Comparison of ENCODE assay signal across 24 cellular contexts in the genomic region with DNA sequence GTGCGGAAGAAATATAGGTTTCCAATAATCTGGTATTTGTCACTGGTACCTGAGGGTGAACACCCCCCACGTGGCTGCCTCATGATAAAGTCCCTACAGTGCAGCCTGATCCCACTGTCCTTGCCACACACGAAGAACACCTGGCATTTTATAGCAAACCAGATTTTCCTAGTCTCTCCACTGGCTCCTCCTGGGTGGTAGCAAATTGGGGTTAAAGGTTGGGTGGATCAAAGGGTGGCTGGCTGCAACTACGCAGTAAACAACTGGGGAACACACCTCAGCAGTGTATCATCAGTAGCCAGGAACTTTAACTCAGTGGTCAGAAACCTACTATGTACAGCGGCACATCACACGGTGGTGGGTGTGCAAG. TPM values are rescaled to one million over a fixed set of nuclear protein-coding genes. Genes with fewer than 3 reads are reported as not detected.
DNase-seq lines count a peak whose midpoint lies in the region; ATAC-seq and TF ChIP-seq lines count a peak whose summit lies in the region.
"Had no signal": no experiment of that assay in that cellular context is flagged by ENCODE, and none has a peak within 500 bp of the region (broad histone marks: within the 10 kb centered on the region; RNA-seq: fewer than 3 reads in every experiment).

No MANE protein-coding gene starts in this region.

- peaks cover 6% of the 10 kb centered on the region; the same call in 1 of the 2 replicates for H3K36me3 Mint-ChIP-seq in HFFc6 (ENCODE audit: low read depth)

- H3K9ac ChIP-seq in colonic mucosa (ENCODE audit: low read depth in 2 of 2, low read length in 2 of 2) = peak overlapping the region in 1 of 2 donors; percentile 59
- H3K9ac ChIP-seq: BLaER1 had no signal

- CTCF ChIA-PET in A673 (lab: Charles Lee) = no interaction called here

- TF ChIP-seq CTCF in A673 (conservative IDR thresholded peaks at IDR 0.05; ENCODE audit: low read depth, low read length) = no peak
- TF ChIP-seq CTCF in HFFc6 (IDR thresholded peaks at IDR 0.05) = no peak
- no peak for TF ChIP-seq CTCF in colonic mucosa (IDR thresholded peaks at IDR 0.05)
- no peak for TF ChIP-seq CTCF in mucosa of descending colon (IDR thresholded peaks at IDR 0.05)

- H3K4me3 Mint-ChIP-seq in HFFc6 = no peak overlapping the region
- H3K4me3 Mint-ChIP-seq: activated CD4-positive, alpha-beta memory T cell treated with anti-CD3 and anti-CD28 coated beads for 36 hours; activated T-helper 17 cell treated with anti-CD3 and anti-CD28 coated beads, Interleukin-2, amount 50 U/mL, for 72 hours; type B pancreatic cell had no signal

- no peak overlapping the region for H3K4me3 ChIP-seq in A673 (ENCODE audit: low read depth, low read length, poor library complexity, severe bottlenecking)
- no peak overlapping the region for H3K4me3 ChIP-seq in colonic mucosa
- no peak overlapping the region for H3K4me3 ChIP-seq in mucosa of descending colon
- H3K4me3 ChIP-seq: BLaER1, gastroesophageal sphincter, ovary had no signal

- no peak for DNase-seq in A673 (ENCODE audit: low spot score)
- no peak for DNase-seq in HFFc6
- DNase-seq in colonic mucosa = peak; percentile 72
- peak in 2 of 3 donors; percentile 58 to 65 for DNase-seq in mucosa of descending colon
- DNase-seq in erythroblast (lab: John Stamatoyannopoulos, UW) = no peak
- DNase-seq in medulla oblongata (ENCODE audit: extremely low spot score) = no peak
- DNase-seq: activated CD4-positive, alpha-beta memory T cell treated with anti-CD3 and anti-CD28 coated beads for 36 hours; anterior cingulate cortex; cortex of kidney; DMS53; GDM1; Kasumi-1; NCI-H146; ovary; retina; stimulated activated CD4-positive, alpha-beta T cell treated with anti-CD3 and anti-CD28 coated beads, Interleukin-2, amount 100 ng/mL, for 24 hours had no signal

- peaks cover 17% of the 10 kb centered on the region for H3K4me1 ChIP-seq in A673 (ENCODE audit: insufficient read depth, low read length, poor library complexity, severe bottlenecking)
- H3K4me1 ChIP-seq in colonic mucosa = peaks cover 7% of the 10 kb centered on the region
- peaks cover 5% of the 10 kb centered on the region for H3K4me1 ChIP-seq in mucosa of descending colon (ENCODE audit: low read depth)

- BruUV-seq in A673 (replicated peaks; lab: Mats Ljungman, UMichigan) = no TSS peak

- no peak for TF ChIP-seq POLR2A in erythroblast (IDR thresholded peaks at IDR 0.05; ENCODE audit: low read length)

- H3K9me3 ChIP-seq in A673 (ENCODE audit: low read depth, low read length, poor library complexity, severe bottlenecking) = no peaks in the 10 kb centered on the region
- H3K9me3 ChIP-seq in colonic mucosa = no peaks in the 10 kb centered on the region
- no peaks in the 10 kb centered on the region for H3K9me3 ChIP-seq in mucosa of descending colon
- H3K9me3 ChIP-seq: BLaER1, gastroesophageal sphincter, ovary had no signal

- H3K27me3 ChIP-seq in A673 (replicated peaks; ENCODE audit: insufficient read depth, low read depth, low read length, poor library complexity) (no peaks in the 10 kb centered on the region), colonic mucosa (no peaks in the 10 kb centered on the region)
- H3K27me3 ChIP-seq: BLaER1, gastroesophageal sphincter, ovary had no signal

- no peaks in the 10 kb centered on the region for H3K27me3 Mint-ChIP-seq in HFFc6 (ENCODE audit: insufficient read depth)
- H3K27me3 Mint-ChIP-seq: activated CD4-positive, alpha-beta memory T cell treated with anti-CD3 and anti-CD28 coated beads for 36 hours; activated T-helper 17 cell treated with anti-CD3 and anti-CD28 coated beads, Interleukin-2, amount 50 U/mL, for 72 hours; type B pancreatic cell had no signal

- peaks cover 34% of the 10 kb centered on the region for H3K4me1 Mint-ChIP-seq in HFFc6 (ENCODE audit: low read depth)
- H3K4me1 Mint-ChIP-seq: activated T-helper 17 cell treated with anti-CD3 and anti-CD28 coated beads, Interleukin-2, amount 50 U/mL, for 72 hours had no signal

- H3K27ac ChIP-seq in A673 (ENCODE audit: low read depth, low read length, poor library complexity, severe bottlenecking) = peak overlapping the region; percentile 57
- peak overlapping the region; percentile 7 for H3K27ac ChIP-seq in colonic mucosa
- H3K27ac ChIP-seq: BLaER1, ovary had no signal

- peak; percentile 94 for ATAC-seq in mucosa of descending colon
- no peak for ATAC-seq in HG03139 (IDR thresholded peaks at IDR 0.05; ENCODE audit: unreplicated experiment)
- ATAC-seq in HG02970 (IDR thresholded peaks at IDR 0.05; ENCODE audit: low FRiP score, unreplicated experiment) = no peak
- ATAC-seq: activated naive CD4-positive, alpha-beta T cell treated with anti-CD3 and anti-CD28 coated beads, Interleukin-2, amount 50 U/mL, for 72 hours; activated T-helper 17 cell treated with anti-CD3 and anti-CD28 coated beads, Interleukin-2, amount 50 U/mL, for 72 hours; gastroesophageal sphincter; HCT116 had no signal

- H3K27ac Mint-ChIP-seq in HFFc6 = peak overlapping the region; percentile 79
- H3K27ac Mint-ChIP-seq: activated CD4-positive, alpha-beta memory T cell treated with anti-CD3 and anti-CD28 coated beads for 36 hours; activated T-helper 17 cell treated with anti-CD3 and anti-CD28 coated beads, Interleukin-2, amount 50 U/mL, for 72 hours had no signal

- H3K36me3 ChIP-seq in A673 (ENCODE audit: insufficient read depth, low read length, poor library complexity, severe bottlenecking) (peaks cover 52% of the 10 kb centered on the region), colonic mucosa (no peaks in the 10 kb centered on the region), mucosa of descending colon (ENCODE audit: low read depth) (no peaks in the 10 kb centered on the region)
- H3K36me3 ChIP-seq: ovary had no signal

- no peaks in the 10 kb centered on the region for H3K9me3 Mint-ChIP-seq in HFFc6
- H3K9me3 Mint-ChIP-seq: activated CD4-positive, alpha-beta memory T cell treated with anti-CD3 and anti-CD28 coated beads for 36 hours; activated naive CD4-positive, alpha-beta T cell treated with anti-CD3 and anti-CD28 coated beads, Interleukin-2, amount 50 U/mL, for 72 hours; activated T-helper 17 cell treated with anti-CD3 and anti-CD28 coated beads, Interleukin-2, amount 50 U/mL, for 72 hours; type B pancreatic cell had no signal

- intact Hi-C loops in A673 (cut with micrococcal nuclease; ENCODE audit: unreplicated experiment) = no loop called here
- intact Hi-C loops in colonic mucosa (cut with DNase I) = no loop called here
- intact Hi-C loops in mucosa of descending colon (cut with DNase I, micrococcal nuclease) = no loop called here

- POLR2A ChIA-PET in A673 (lab: Charles Lee; ENCODE audit: low non-redundant PET) = no interaction called here

RNA-seq across cellular contexts. Expression of gene SEPHS1, which starts 10.3 kb away (rescaled TPM):
- total RNA-seq in A673 (2021) = 111 and 124 TPM in 2 replicates
- 10 to 100 TPM; 34.1 to 49.3 (median 40.5) TPM for total RNA-seq in HFFc6 (2021; fragmentation: NEBNext Ultra II Directional; extraction: Animal tissue kit (Norgen Biotek cat#: 25700))
- total RNA-seq in colonic mucosa = 10 to 100 TPM; 34.4 to 51.3 TPM
- total RNA-seq in mucosa of descending colon = 10 to 100 TPM; 32.3 to 40.3 (median 36.6) TPM

RNA-seq across cellular contexts. Expression of gene PHYH, which starts 37.9 kb away (rescaled TPM):
- total RNA-seq in A673 (2021) (5.1 and 8.6 TPM in 2 replicates), colonic mucosa (10 to 100 TPM; 35.6 to 62.1 TPM), mucosa of descending colon (10 to 100 TPM; 33.8 to 64.2 (median 53.6) TPM)
- 10 to 100 TPM; 17.2 to 20.3 (median 17.6) TPM for total RNA-seq in HFFc6 (2021; fragmentation: NEBNext Ultra II Directional; extraction: Animal tissue kit (Norgen Biotek cat#: 25700))

Comparison
In these comparisons a context has a peak if more than half of its experiments do, and no peak if none do; other contexts are left out.
1. DNase-seq: peak in colonic mucosa (single experiment) and mucosa of descending colon (2 of 3); none in A673 (single experiment), HFFc6 (single experiment), erythroblast (0 of 2) and medulla oblongata (single experiment).